8 cellular contexts compared by ENCODE assay signal in the genomic region with DNA sequence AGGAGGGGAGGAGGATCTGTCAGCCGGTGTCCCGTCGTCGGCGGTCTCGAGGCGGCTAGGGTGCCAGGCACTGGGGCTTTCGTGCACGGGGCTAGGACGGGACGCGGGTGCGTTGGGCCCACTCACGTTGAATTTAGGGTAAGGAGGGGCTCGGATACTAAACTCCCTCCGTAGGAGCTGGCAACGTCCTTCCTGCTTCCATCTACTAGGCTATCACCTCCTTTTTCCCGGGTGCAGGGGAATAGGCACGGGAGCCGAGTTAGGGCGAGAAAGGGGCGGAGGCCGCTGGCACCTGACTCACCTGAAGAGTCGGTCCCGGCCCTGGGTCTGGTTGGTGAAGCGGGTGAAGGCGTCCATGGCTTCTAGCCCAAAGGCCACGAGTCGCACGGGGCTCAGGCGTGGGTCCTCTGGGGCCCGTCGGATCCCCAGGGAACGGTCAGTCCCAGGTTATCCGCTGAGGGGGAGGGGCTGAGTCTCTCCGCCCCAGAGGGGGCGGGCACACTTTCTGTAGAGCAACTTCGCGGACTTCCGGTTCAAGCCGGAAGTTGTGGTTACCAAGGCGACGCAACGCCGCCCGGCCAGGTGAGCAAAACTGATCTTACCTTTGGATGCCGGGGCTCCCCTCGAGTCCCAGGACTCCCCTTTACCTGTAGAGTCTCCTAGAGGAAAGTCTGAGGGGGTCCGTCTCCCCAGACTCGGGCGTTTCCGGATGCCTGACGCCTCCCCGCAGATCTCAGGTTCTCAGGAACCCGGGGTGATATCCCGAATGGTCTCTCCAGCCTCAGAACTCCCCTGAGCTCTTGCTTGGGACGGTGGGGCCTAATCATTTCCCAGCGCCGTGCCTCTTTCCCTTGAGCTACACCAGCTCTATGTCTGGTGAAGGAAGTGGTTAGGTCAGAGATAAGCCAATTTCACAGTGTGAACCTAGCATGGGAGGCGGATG. TPM values are rescaled to one million over a fixed set of nuclear protein-coding genes. Genes with fewer than 3 reads are reported as not detected.
A peak's percentile ranks its signal among the peaks of the same experiment; 100 is the strongest.
DNase-seq lines count a peak whose midpoint lies in the region; TF ChIP-seq lines count a peak whose summit lies in the region.

A gene with protein sequence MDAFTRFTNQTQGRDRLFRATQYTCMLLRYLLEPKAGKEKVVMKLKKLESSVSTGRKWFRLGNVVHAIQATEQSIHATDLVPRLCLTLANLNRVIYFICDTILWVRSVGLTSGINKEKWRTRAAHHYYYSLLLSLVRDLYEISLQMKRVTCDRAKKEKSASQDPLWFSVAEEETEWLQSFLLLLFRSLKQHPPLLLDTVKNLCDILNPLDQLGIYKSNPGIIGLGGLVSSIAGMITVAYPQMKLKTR (minus strand): TSS at position 479 of the 943 bp plus-strand sequence. CDS start 122 bp downstream, at position 357.
A gene (plus strand): TSS at position 536 of the 943 bp plus-strand sequence. CDS start 10,936 bp downstream, outside the sequence.

- H3K36me3 ChIP-seq in OCI-LY7 (ENCODE audit: insufficient read depth, low read length) = no peaks in the 10 kb centered on the region
- peaks cover 0 to 6% (median 1%) of the 10 kb centered on the region in 4 donors for H3K36me3 ChIP-seq in esophagus muscularis mucosa
- peaks cover under 1 to 5% of the 10 kb centered on the region in 2 donors for H3K36me3 ChIP-seq in muscle layer of duodenum (ENCODE audit: control insufficient read depth in 1 of 2, insufficient read depth in 2 of 2, low read length in 2 of 2)

- no peaks in the 10 kb centered on the region for H3K9me3 ChIP-seq in OCI-LY7 (ENCODE audit: low read length)
- H3K9me3 ChIP-seq in esophagus muscularis mucosa = no peaks in the 10 kb centered on the region
- H3K9me3 ChIP-seq in muscle layer of duodenum (ENCODE audit: control insufficient read depth in 1 of 2, low read length in 2 of 2) = no peaks in the 10 kb centered on the region

- TF ChIP-seq EP300 in esophagus muscularis mucosa (IDR thresholded peaks at IDR 0.05) = no peak

- CTCF ChIA-PET in OCI-LY7 (lab: Charles Lee; ENCODE audit: unreplicated experiment) = no interaction called here

- H3K79me2 ChIP-seq in OCI-LY7 (ENCODE audit: insufficient read depth, low read depth, low read length) = no peaks in the 10 kb centered on the region

- H3K27ac ChIP-seq in OCI-LY7 (ENCODE audit: low read depth, low read length, poor library complexity, severe bottlenecking) = no peak within 1 kb of the TSS
- H3K27ac ChIP-seq in esophagus muscularis mucosa (replicated peaks in 1 of 4) = peak within 1 kb of the TSS; percentile 33 to 79 (median 76)
- H3K27ac ChIP-seq in muscle layer of duodenum (ENCODE audit: low read length) = peak within 1 kb of the TSS; percentile 60

- no TSS peak for BruUV-seq in OCI-LY7 (replicated peaks; lab: Mats Ljungman, UMichigan)

- TF ChIP-seq POLR2A in esophagus muscularis mucosa (IDR thresholded peaks at IDR 0.05; ENCODE audit: low read depth) = peak; percentile 23

- POLR2A ChIA-PET in OCI-LY7 (lab: Charles Lee) = no interaction called here

- TF ChIP-seq CTCF in GM20000 (IDR thresholded peaks at IDR 0.05; ENCODE audit: extremely low read depth, missing control alignments) (no peak), OCI-LY7 (conservative IDR thresholded peaks at IDR 0.05; ENCODE audit: low read length) (no peak), esophagus muscularis mucosa (IDR thresholded peaks at IDR 0.05) (peak in 1 of 3 experiments; percentile 17)

- H2AFZ ChIP-seq in OCI-LY7 (ENCODE audit: low read length) = peak within 1 kb of the TSS; percentile 100

- intact Hi-C loops in OCI-LY7 (cut with micrococcal nuclease; ENCODE audit: unreplicated experiment) = no loop called here
- intact Hi-C loops in esophagus muscularis mucosa (cut with DNase I) = loop anchor here (5.0 kb wide), 1 partner anchor 43 kb away; no protein-coding TSS in a partner anchor

- H3K4me1 ChIP-seq in OCI-LY7 (ENCODE audit: insufficient read depth, low read length, poor library complexity, severe bottlenecking) (peaks cover 11% of the 10 kb centered on the region), esophagus muscularis mucosa (peaks cover 6 to 45% (median 27%) of the 10 kb centered on the region in 4 donors), muscle layer of duodenum (ENCODE audit: control insufficient read depth in 1 of 2, insufficient read depth in 2 of 2, low read length in 2 of 2) (peaks cover 0 to 15% of the 10 kb centered on the region in 2 donors)

- H3K27me3 ChIP-seq in esophagus muscularis mucosa = no peaks in the 10 kb centered on the region
- H3K27me3 ChIP-seq in muscle layer of duodenum (ENCODE audit: low read depth, low read length) = no peaks in the 10 kb centered on the region

- H3K4me3 ChIP-seq in OCI-LY7 (ENCODE audit: low read depth, low read length, poor library complexity, severe bottlenecking) (peak within 1 kb of the TSS; percentile 80), esophagus muscularis mucosa (peak within 1 kb of the TSS; percentile 71 to 96 (median 80)), muscle layer of duodenum (ENCODE audit: low read depth in 1 of 2, low read length in 2 of 2) (peak within 1 kb of the TSS; percentile 87 to 99)

- DNase-seq in COLO829 (ENCODE audit: low spot score) (peak; percentile 93), GM20000 (ENCODE audit: low spot score) (peak; percentile 84), HS-5 (ENCODE audit: low read depth) (peak; percentile 28), OCI-LY7 (ENCODE audit: low spot score) (peak; percentile 74), esophagus muscularis mucosa (ENCODE audit: extremely low spot score) (peak; percentile 92)
- peak; percentile 79 for DNase-seq in activated T-cell treated with anti-CD3 and anti-CD28 coated beads, Interleukin-2, amount 50 U/mL, for 1 hour
- DNase-seq in stimulated activated CD8-positive, alpha-beta memory T cell treated with anti-CD3 and anti-CD28 coated beads, Interleukin-4, amount 100 ng/mL, for 48 hours = peak; percentile 88

- H3K9me2 ChIP-seq in OCI-LY7 (ENCODE audit: insufficient read depth, low read length) = no peaks in the 10 kb centered on the region

- WGBS in esophagus muscularis mucosa = 5% methylated on average over 41 of the region's 60 CpGs

- H4K20me1 ChIP-seq in OCI-LY7 (ENCODE audit: insufficient read depth, low read length) = no peaks in the 10 kb centered on the region

- H3K4me2 ChIP-seq in OCI-LY7 (ENCODE audit: low read length) = peak within 1 kb of the TSS; percentile 83

RNA-seq across cellular contexts. Expression of the first gene that starts in this region (rescaled TPM):
- 2.0 and 2.4 TPM in 2 replicates for total RNA-seq in OCI-LY7 (2014; rRNA removed; shearing (Covaris generic))
- total RNA-seq in OCI-LY7 (2022) (0.77 and 2.8 TPM in 2 replicates), esophagus muscularis mucosa (10 to 100 TPM; 10.8 to 20.2 (median 15.4) TPM)

RNA-seq across cellular contexts. Expression of the second gene that starts in this region (rescaled TPM):
- total RNA-seq in OCI-LY7 (2014; rRNA removed; shearing (Covaris generic)) = 0.19 TPM in 1 of 2 replicates, not detected in the other
- total RNA-seq in OCI-LY7 (2022) = not detected in 2 replicates
- total RNA-seq in esophagus muscularis mucosa = under 1 TPM in 3 of 4 donors, not detected in 1; 0.13 to 0.42 (median 0.17) TPM

Comparison
In these comparisons a context has a peak if more than half of its experiments do, and no peak if none do; other contexts are left out.
1. DNase-seq: peak in every context shown above with its lines; median percentile 93 in COLO829; 92 in esophagus muscularis mucosa; 88 in stimulated activated CD8-positive, alpha-beta memory T cell treated with anti-CD3 and anti-CD28 coated beads, Interleukin-4, amount 100 ng/mL, for 48 hours; 84 in GM20000; 79 in activated T-cell treated with anti-CD3 and anti-CD28 coated beads, Interleukin-2, amount 50 U/mL, for 1 hour; 74 in OCI-LY7; 28 in HS-5.